Comparison of ENCODE assay signal across 8 cellular contexts in the genomic region with DNA sequence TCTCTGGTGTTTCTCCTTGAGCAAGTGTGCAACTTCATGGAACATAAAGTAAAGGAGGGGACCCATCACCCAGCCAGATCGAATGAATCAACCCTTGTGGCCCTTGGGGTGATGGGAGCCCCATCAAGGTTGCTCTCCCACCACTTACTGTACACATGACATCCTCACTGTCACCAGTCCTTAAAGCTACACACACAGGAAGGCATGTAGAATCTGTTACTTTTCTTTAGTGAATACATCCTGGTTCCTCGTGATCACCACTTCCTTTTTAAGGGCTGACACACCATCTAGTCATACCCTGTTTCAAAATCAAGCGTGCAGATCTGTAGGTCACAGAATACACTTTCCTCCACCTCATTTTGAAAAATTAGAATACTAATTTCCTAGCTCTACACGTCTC. TPM values are rescaled to one million over a fixed set of nuclear protein-coding genes. Genes with fewer than 3 reads are reported as not detected.
DNase-seq lines count a peak whose midpoint lies in the region; ATAC-seq and TF ChIP-seq lines count a peak whose summit lies in the region.

No MANE protein-coding gene starts in this region.

- H3K27ac ChIP-seq in right cardiac atrium (ENCODE audit: low read length): no peak overlapping the region
- no peak overlapping the region for H3K27ac ChIP-seq in left ventricle myocardium inferior (replicated peaks)
- H3K27ac ChIP-seq in upper lobe of right lung: peak overlapping the region; percentile 51

- peaks cover 4% of the 10 kb centered on the region for H3K9me3 Mint-ChIP-seq in T-helper 2 cell treated with Interferon-gamma antibody and Interleukin-4, amounts not matched to agents 5 μg/mL and 100 μg/mL, for 36 hours

- intact Hi-C loops in right cardiac atrium (cut with DNase I): no loop called here
- intact Hi-C loops in left ventricle myocardium inferior (cut with micrococcal nuclease): no loop called here
- intact Hi-C loops in upper lobe of right lung (cut with DNase I): no loop called here

- H3K4me1 ChIP-seq in right cardiac atrium (ENCODE audit: control insufficient read depth, insufficient read depth, low read length) (no peaks in the 10 kb centered on the region), left ventricle myocardium inferior (no peaks in the 10 kb centered on the region), upper lobe of right lung (peaks cover 8% of the 10 kb centered on the region)

- H3K27me3 ChIP-seq in right cardiac atrium (ENCODE audit: control insufficient read depth, insufficient read depth) (peaks cover 3% of the 10 kb centered on the region), left ventricle myocardium inferior (ENCODE audit: low read depth) (peaks cover 16% of the 10 kb centered on the region), upper lobe of right lung (no peaks in the 10 kb centered on the region)

- H3K4me3 Mint-ChIP-seq in T-helper 2 cell treated with Interferon-gamma antibody and Interleukin-4, amounts not matched to agents 5 μg/mL and 100 μg/mL, for 36 hours: peak overlapping the region; percentile 55

- H3K4me1 Mint-ChIP-seq in T-helper 2 cell treated with Interferon-gamma antibody and Interleukin-4, amounts not matched to agents 5 μg/mL and 100 μg/mL, for 36 hours (ENCODE audit: low read depth): peaks cover 25% of the 10 kb centered on the region

- peaks cover 7% of the 10 kb centered on the region for H3K36me3 Mint-ChIP-seq in T-helper 2 cell treated with Interferon-gamma antibody and Interleukin-4, amounts not matched to agents 5 μg/mL and 100 μg/mL, for 36 hours (ENCODE audit: low read depth)

- H3K27me3 Mint-ChIP-seq in T-helper 2 cell treated with Interferon-gamma antibody and Interleukin-4, amounts not matched to agents 5 μg/mL and 100 μg/mL, for 36 hours (ENCODE audit: low read depth): peaks cover 4% of the 10 kb centered on the region

- H3K9me3 ChIP-seq in right cardiac atrium (ENCODE audit: control insufficient read depth, low read length): no peaks in the 10 kb centered on the region
- H3K9me3 ChIP-seq in left ventricle myocardium inferior (replicated peaks): no peaks in the 10 kb centered on the region
- H3K9me3 ChIP-seq in upper lobe of right lung: no peaks in the 10 kb centered on the region

- H3K36me3 ChIP-seq in left ventricle myocardium inferior: no peaks in the 10 kb centered on the region
- H3K36me3 ChIP-seq in upper lobe of right lung: no peaks in the 10 kb centered on the region

- H3K27ac Mint-ChIP-seq in T-helper 2 cell treated with Interferon-gamma antibody and Interleukin-4, amounts not matched to agents 5 μg/mL and 100 μg/mL, for 36 hours: peak overlapping the region; percentile 92

- TF ChIP-seq CTCF in left ventricle myocardium inferior (IDR thresholded peaks at IDR 0.05; ENCODE audit: borderline replicate concordance): no peak
- no peak for TF ChIP-seq CTCF in upper lobe of right lung (IDR thresholded peaks at IDR 0.05)

- DNase-seq in right cardiac atrium (no peak), left ventricle myocardium inferior (no peak), foreskin melanocyte (peak; percentile 33), upper lobe of right lung (no peak), islet precursor cell (no peak), SHP77 (lab: John Stamatoyannopoulos, UW) (no peak)
- DNase-seq in T-helper 2 cell treated with Interferon-gamma antibody and Interleukin-4, amounts not matched to agents 5 μg/mL and 100 μg/mL, for 36 hours (ENCODE audit: low spot score): peak; percentile 55

- H3K4me3 ChIP-seq in right cardiac atrium (ENCODE audit: low read length): no peak overlapping the region
- H3K4me3 ChIP-seq in left ventricle myocardium inferior: no peak overlapping the region
- H3K4me3 ChIP-seq in upper lobe of right lung: no peak overlapping the region

- ATAC-seq in right cardiac atrium: peak; percentile 42 to 43
- ATAC-seq in upper lobe of right lung: peak; percentile 86
- no peak for ATAC-seq in HG03139 (IDR thresholded peaks at IDR 0.05; ENCODE audit: unreplicated experiment)

- 60% methylated on average over 4 of the region's 4 CpGs for WGBS in right cardiac atrium

RNA-seq across cellular contexts. Expression of gene MPHOSPH6, which starts 22.6 kb away (rescaled TPM):
- total RNA-seq in right cardiac atrium: 10 to 100 TPM in 3 of 4 donors, 1 to 10 TPM in 1; 8.0 to 13.9 (median 10.9) TPM
- polyA plus RNA-seq in right cardiac atrium: 17.4 TPM
- total RNA-seq in left ventricle myocardium inferior: 11.3 TPM
- 24.3 TPM for total RNA-seq in upper lobe of right lung

Comparison
In these comparisons a context has a peak if more than half of its experiments do, and no peak if none do; other contexts are left out.
1. DNase-seq: peak in T-helper 2 cell treated with Interferon-gamma antibody and Interleukin-4, amounts not matched to agents 5 μg/mL and 100 μg/mL, for 36 hours (single experiment) and foreskin melanocyte (single experiment); none in right cardiac atrium (0 of 3), left ventricle myocardium inferior (single experiment), upper lobe of right lung (single experiment), islet precursor cell (single experiment) and SHP77 (0 of 2).